In the genomic region with DNA sequence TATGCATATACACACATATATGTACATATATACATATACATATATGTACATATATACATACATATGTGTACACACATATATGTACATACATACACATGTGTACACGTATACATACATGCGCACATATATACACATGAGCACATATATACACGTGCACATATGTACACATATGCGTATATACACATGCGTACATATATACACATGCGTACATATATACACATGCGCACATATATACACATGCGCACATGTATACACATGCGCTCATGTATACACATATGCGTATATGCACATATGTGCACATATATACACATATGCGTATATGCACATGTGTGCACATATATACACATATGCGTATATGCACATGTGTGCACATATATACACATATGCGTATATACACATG, we compare ENCODE assay signal across 29 cellular contexts.
"Had no signal": no experiment of that assay in that cellular context is flagged by ENCODE, and none has a peak within 500 bp of the region (broad histone marks: within the 10 kb centered on the region; RNA-seq: fewer than 3 reads in every experiment).

No MANE protein-coding gene starts in this region.

- H3K4me3 ChIP-seq: coronary artery, dorsolateral prefrontal cortex, esophagus muscularis mucosa, gastrocnemius medialis, heart left ventricle had no signal

- FAIRE-seq: astrocyte, bronchial epithelial cell had no signal

- H3K27me3 ChIP-seq: brain microvascular endothelial cell, dorsolateral prefrontal cortex, esophagus muscularis mucosa, foreskin keratinocyte, gastrocnemius medialis, heart left ventricle had no signal

- H3K36me3 ChIP-seq: brain microvascular endothelial cell, esophagus muscularis mucosa, gastrocnemius medialis, heart left ventricle, WERI-Rb-1 had no signal

- ATAC-seq: activated CD4-positive, CD25-positive, alpha-beta regulatory T cell treated with anti-CD3 and anti-CD28 coated beads, Interleukin-2, amount 50 U/mL, for 24 hours; activated CD8-positive, alpha-beta T cell treated with anti-CD3 and anti-CD28 coated beads for 36 hours; activated T-cell treated with anti-CD3 and anti-CD28 coated beads, Interleukin-2, amount 50 U/mL, for 4 hours; activated T-helper 17 cell treated with anti-CD3 and anti-CD28 coated beads, Interleukin-2, amount 50 U/mL, for 72 hours; foreskin keratinocyte; gastrocnemius medialis; heart left ventricle; T-helper 17 cell had no signal

- H3K4me1 ChIP-seq: esophagus muscularis mucosa, foreskin keratinocyte, gastrocnemius medialis, heart left ventricle had no signal

- DNase-seq: activated B cell treated with CpG ODN at 0.5 μM for 24 hours; activated CD4-positive, alpha-beta T cell treated with anti-CD3 and anti-CD28 coated beads for 48 hours; activated CD4-positive, alpha-beta T cell treated with anti-CD3 and anti-CD28 coated beads, Interleukin-2, amount 50 U/mL, for 1 hour; activated CD4-positive, alpha-beta T cell treated with anti-CD3 and anti-CD28 coated beads, Interleukin-2, amount 50 U/mL, for 48 hours; activated CD8-positive, alpha-beta memory T cell treated with anti-CD3 and anti-CD28 coated beads for 24 hours; activated CD8-positive, alpha-beta T cell treated with anti-CD3 and anti-CD28 coated beads for 36 hours; activated effector memory CD4-positive, alpha-beta T cell treated with Interleukin-2 at 50 U/mL for 16 hours; activated gamma-delta T cell treated with Interleukin-2 at 50 U/mL for 16 hours; activated naive CD4-positive, alpha-beta T cell treated with anti-CD3 and anti-CD28 coated beads, Interleukin-2, amount 50 U/mL, for 16 hours; activated naive CD4-positive, alpha-beta T cell treated with Interleukin-2 at 50 U/mL for 16 hours; activated T-cell treated with anti-CD3 and anti-CD28 coated beads, Interleukin-2, amount 50 U/mL, for 4 hours; amniotic stem cell; anterior cingulate cortex; brain microvascular endothelial cell; dorsolateral prefrontal cortex; effector memory CD4-positive, alpha-beta T cell; foreskin keratinocyte; gastrocnemius medialis; glutamatergic neuron; heart left ventricle; T-helper 17 cell; T1000; WERI-Rb-1 had no signal

- H3K27ac ChIP-seq: brain microvascular endothelial cell, coronary artery, dorsolateral prefrontal cortex, esophagus muscularis mucosa, foreskin keratinocyte, gastrocnemius medialis, heart left ventricle, WERI-Rb-1 had no signal
